In genomic region chr3:130963878-130964277, GRCh38 we compare ENCODE assay signal across 1 cellular context.
TF ChIP-seq lines count a peak whose summit lies in the region.

No MANE protein-coding gene starts in this region.

TF ChIP-seq in WTC11, 78 proteins besides CTCF, POLR2A, EP300 and RAD21 (continued from another document):
- TF ChIP-seq ARID4B (CRISPR knock-in tag; IDR thresholded peaks at IDR 0.05; ENCODE audit: borderline replicate concordance) (no peak), SOX15 (CRISPR knock-in tag; IDR thresholded peaks at IDR 0.05) (no peak), PREB (CRISPR knock-in tag; IDR thresholded peaks at IDR 0.05; ENCODE audit: borderline replicate concordance) (no peak), STAT6 (CRISPR knock-in tag; conservative IDR thresholded peaks at IDR 0.05; ENCODE audit: low read depth) (no peak)
